23 cellular contexts compared by ENCODE assay signal in the genomic region with DNA sequence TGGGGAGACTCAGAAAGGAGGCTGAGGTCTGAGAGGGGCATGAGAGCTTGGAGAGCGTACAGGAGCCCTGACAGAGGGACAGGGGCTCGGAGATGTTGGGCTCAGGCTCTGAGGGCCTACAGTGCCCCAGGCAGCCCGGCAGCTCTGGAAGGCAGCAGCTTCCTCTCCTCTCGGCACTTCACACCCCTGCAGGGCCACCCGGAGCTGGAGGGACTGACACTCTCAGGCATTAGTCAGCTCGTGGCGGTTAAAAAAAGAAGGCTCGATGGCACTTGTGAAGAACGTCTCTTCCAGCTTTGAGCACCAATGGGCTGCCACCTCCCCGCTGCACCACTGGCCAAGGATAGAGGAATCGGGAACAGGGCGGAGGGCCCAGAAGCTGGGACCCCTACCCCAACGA.
A peak's percentile ranks its signal among the peaks of the same experiment; 100 is the strongest.
DNase-seq lines count a peak whose midpoint lies in the region; ATAC-seq lines count a peak whose summit lies in the region.
"Had no signal": no experiment of that assay in that cellular context is flagged by ENCODE, and none has a peak within 500 bp of the region (broad histone marks: within the 10 kb centered on the region; RNA-seq: fewer than 3 reads in every experiment).

No MANE protein-coding gene starts in this region.

- H3K4me1 ChIP-seq in mesendoderm (ENCODE audit: control insufficient read depth, low read depth, low read length) = peaks cover 6% of the 10 kb centered on the region

- H2BK120ac ChIP-seq in mesendoderm (ENCODE audit: low read depth, low read length) = no peak overlapping the region

- H3K23ac ChIP-seq in mesendoderm (ENCODE audit: low read length) = no peak overlapping the region

- no peak overlapping the region for H2BK15ac ChIP-seq in mesendoderm (replicated peaks; ENCODE audit: low read depth)

- no CpG with 5 or more reads among the region's 13 CpGs for WGBS in mesendoderm (ENCODE audit: extremely low coverage, insufficient coverage, low lambda C conversion rate)

- no peak overlapping the region for H4K8ac ChIP-seq in mesendoderm (ENCODE audit: low read depth, low read length)

- H3K27ac ChIP-seq in mesendoderm (ENCODE audit: low read depth, low read length) = no peak overlapping the region
- H3K27ac ChIP-seq: hepatocyte, spleen, tibial nerve had no signal

- H3K36me3 ChIP-seq in mesendoderm (ENCODE audit: control insufficient read depth, insufficient read depth, low read length) = no peaks in the 10 kb centered on the region
- H3K36me3 ChIP-seq: spleen, tibial nerve had no signal

- no peaks in the 10 kb centered on the region for H3K79me1 ChIP-seq in mesendoderm (ENCODE audit: low read length)

- no peak overlapping the region for H2AK5ac ChIP-seq in mesendoderm (ENCODE audit: low read length)

- no peak overlapping the region for H2BK5ac ChIP-seq in mesendoderm (ENCODE audit: low read length)

- H3K4me3 ChIP-seq in mesendoderm (ENCODE audit: low read length) = no peak overlapping the region
- H3K4me3 ChIP-seq: hepatocyte, spleen, tibial nerve had no signal

- H3K56ac ChIP-seq in mesendoderm (ENCODE audit: low read length) = peak overlapping the region; percentile 58

- ATAC-seq in HG02759 (IDR thresholded peaks at IDR 0.05; ENCODE audit: unreplicated experiment) (no peak), GM19452 (IDR thresholded peaks at IDR 0.05; ENCODE audit: unreplicated experiment) (no peak)
- ATAC-seq: activated naive CD4-positive, alpha-beta T cell treated with anti-CD3 and anti-CD28 coated beads, Interleukin-2, amount 50 U/mL, for 72 hours; stimulated activated naive CD8-positive, alpha-beta T cell treated with anti-CD3 and anti-CD28 coated beads, Interleukin-15, Interleukin-2, amounts not matched to agents 100 U/mL and 50 U/mL, for 24 hours had no signal

- H3K79me2 ChIP-seq in mesendoderm (ENCODE audit: control insufficient read depth, insufficient read depth, low read length) = no peaks in the 10 kb centered on the region
- H3K79me2 ChIP-seq: hepatocyte had no signal

- DNase-seq in EH (ENCODE audit: low read depth) = peak; percentile 51
- peak; percentile 68 for DNase-seq in M059J (ENCODE audit: low read depth)
- peak; percentile 36 for DNase-seq in UCSD-AML1 (lab: John Stamatoyannopoulos, UW; ENCODE audit: unreplicated experiment)
- DNase-seq in mesendoderm = peak; percentile 82
- no peak for DNase-seq in COR-L47 (lab: John Stamatoyannopoulos, UW)
- DNase-seq in NCI-H128 (lab: John Stamatoyannopoulos, UW; ENCODE audit: unreplicated experiment) = no peak
- DNase-seq: activated CD4-positive, alpha-beta T cell treated with anti-CD3 and anti-CD28 coated beads for 4 hours; aorta; CD8-positive, alpha-beta memory T cell; central memory CD4-positive, alpha-beta T cell; erythroblast; foreskin fibroblast; NCI-H1417 treated with DMSO at 0.1 percent for 48 hours; NCI-H524; nucleus accumbens; spleen; stimulated activated CD4-positive, alpha-beta T cell treated with anti-CD3 and anti-CD28 coated beads, Interleukin-4, amount 100 ng/mL, for 1 hour; stimulated activated naive CD8-positive, alpha-beta T cell treated with anti-CD3 and anti-CD28 coated beads, Interleukin-15, Interleukin-2, amounts not matched to agents 100 U/mL and 50 U/mL, for 24 hours had no signal

- no peak overlapping the region for H3K4me2 ChIP-seq in mesendoderm (ENCODE audit: low read length)
- H3K4me2 ChIP-seq: hepatocyte had no signal

- H3K27me3 ChIP-seq in mesendoderm (ENCODE audit: insufficient read depth, low read length, poor library complexity) = no peaks in the 10 kb centered on the region
- H3K27me3 ChIP-seq: hepatocyte, tibial nerve had no signal

- no peak overlapping the region for H3K18ac ChIP-seq in mesendoderm (ENCODE audit: low read length)

- H3K9ac ChIP-seq in mesendoderm (ENCODE audit: low read length) = peak overlapping the region; percentile 35

- no peak overlapping the region for H3K4ac ChIP-seq in mesendoderm (ENCODE audit: low read depth, low read length)

- H4K5ac ChIP-seq in mesendoderm (ENCODE audit: low read length) = no peak overlapping the region

Comparison
In these comparisons a context has a peak if more than half of its experiments do, and no peak if none do; other contexts are left out.
1. DNase-seq: peak in EH (single experiment), M059J (single experiment), UCSD-AML1 (single experiment) and mesendoderm (single experiment); none in COR-L47 (single experiment) and NCI-H128 (single experiment).